ENCODE assay signal across 8 cellular contexts in the genomic region with DNA sequence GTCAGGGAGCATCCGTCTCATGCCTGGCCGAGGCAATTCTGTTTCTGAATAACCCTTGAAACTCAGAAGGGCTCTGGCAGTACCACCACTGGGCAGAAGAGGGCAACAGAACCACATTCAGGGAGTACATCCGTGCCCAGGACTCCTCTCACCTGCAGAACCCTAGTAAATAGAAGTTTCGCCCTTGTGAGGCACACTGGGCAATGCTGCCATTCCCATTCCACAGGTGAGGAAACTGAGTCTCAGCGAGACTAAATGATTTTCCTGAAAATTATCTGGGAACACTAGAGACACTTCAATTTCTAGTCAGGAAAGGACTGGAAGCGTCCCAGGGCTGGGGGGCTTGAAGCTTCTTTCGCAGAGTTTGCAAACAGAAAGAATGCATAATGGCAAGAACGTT.
DNase-seq lines count a peak whose midpoint lies in the region; ATAC-seq and TF ChIP-seq lines count a peak whose summit lies in the region.

No MANE protein-coding gene starts in this region.

- DNase-seq in Right ventricle myocardium inferior (ENCODE audit: missing footprints) (no peak), cardiac septum (ENCODE audit: low spot score) (no peak), NCI-H345 treated with DMSO at 0.1 percent for 48 hours (lab: John Stamatoyannopoulos, UW; ENCODE audit: unreplicated experiment) (peak; percentile 37), coronary artery (ENCODE audit: low spot score) (peak; percentile 83), lower lobe of right lung (peak; percentile 64)
- DNase-seq in activated CD4-positive, alpha-beta T cell treated with anti-CD3 and anti-CD28 coated beads, Interleukin-2, amount 10 ng/mL, durations not matched to agents 24 days and 14 days: peak; percentile 90
- DNase-seq in stimulated activated CD8-positive, alpha-beta memory T cell treated with anti-CD3 and anti-CD28 coated beads, Interleukin-2, amount 100 ng/mL, for 1 hour (ENCODE audit: low read depth in 2 of 2): peak; percentile 15 to 23

- no peaks in the 10 kb centered on the region for H3K36me3 ChIP-seq in lower lobe of right lung

- peaks cover 2% of the 10 kb centered on the region for H3K4me1 Mint-ChIP-seq in activated CD4-positive, alpha-beta T cell treated with anti-CD3 and anti-CD28 coated beads, Interleukin-2, amount 10 ng/mL, durations not matched to agents 24 days and 14 days

- ATAC-seq in Right ventricle myocardium inferior (peak; percentile 87), HG02938 (IDR thresholded peaks at IDR 0.05; ENCODE audit: unreplicated experiment) (peak; percentile 95), lower lobe of right lung (peak; percentile 79 to 86)

- H3K4me3 ChIP-seq in coronary artery (no peak overlapping the region), lower lobe of right lung (no peak overlapping the region)

- peaks cover 30% of the 10 kb centered on the region for H3K27me3 Mint-ChIP-seq in activated CD4-positive, alpha-beta T cell treated with anti-CD3 and anti-CD28 coated beads, Interleukin-2, amount 10 ng/mL, durations not matched to agents 24 days and 14 days

- H3K9me3 ChIP-seq in lower lobe of right lung: no peaks in the 10 kb centered on the region

- TF ChIP-seq CTCF in coronary artery (IDR thresholded peaks at IDR 0.05): peak; percentile 83
- peak; percentile 93 for TF ChIP-seq CTCF in lower lobe of right lung (IDR thresholded peaks at IDR 0.05)

- peak overlapping the region in 1 of 2 donors; percentile 26 for H3K27ac ChIP-seq in coronary artery
- no peak overlapping the region for H3K27ac ChIP-seq in lower lobe of right lung

- intact Hi-C loops in Right ventricle myocardium inferior (cut with DNase I): loop anchor here (1.0 to 10.0 kb wide), 4 partner anchors 44 to 459 kb away; no protein-coding TSS in a partner anchor
- intact Hi-C loops in cardiac septum (cut with DNase I): loop anchor here (2.0 kb wide), 2 partner anchors 44 to 88 kb away; no protein-coding TSS in a partner anchor
- intact Hi-C loops in activated CD4-positive, alpha-beta T cell treated with anti-CD3 and anti-CD28 coated beads, Interleukin-2, amount 10 ng/mL, durations not matched to agents 24 days and 14 days (cut with micrococcal nuclease): loop anchor here (1.0 to 10.0 kb wide), 3 partner anchors 44 to 274 kb away; no protein-coding TSS in a partner anchor
- intact Hi-C loops in lower lobe of right lung (cut with DNase I): no loop called here

- no peaks in the 10 kb centered on the region for H3K36me3 Mint-ChIP-seq in activated CD4-positive, alpha-beta T cell treated with anti-CD3 and anti-CD28 coated beads, Interleukin-2, amount 10 ng/mL, durations not matched to agents 24 days and 14 days (ENCODE audit: low read depth)

- H3K4me3 Mint-ChIP-seq in activated CD4-positive, alpha-beta T cell treated with anti-CD3 and anti-CD28 coated beads, Interleukin-2, amount 10 ng/mL, durations not matched to agents 24 days and 14 days: no peak overlapping the region

- H3K27me3 ChIP-seq in lower lobe of right lung (ENCODE audit: low read depth): no peaks in the 10 kb centered on the region

- H3K27ac Mint-ChIP-seq in activated CD4-positive, alpha-beta T cell treated with anti-CD3 and anti-CD28 coated beads, Interleukin-2, amount 10 ng/mL, durations not matched to agents 24 days and 14 days: no peak overlapping the region

- H3K4me1 ChIP-seq in lower lobe of right lung: no peaks in the 10 kb centered on the region

- no peaks in the 10 kb centered on the region for H3K9me3 Mint-ChIP-seq in activated CD4-positive, alpha-beta T cell treated with anti-CD3 and anti-CD28 coated beads, Interleukin-2, amount 10 ng/mL, durations not matched to agents 24 days and 14 days

Comparison
In these comparisons a context has a peak if more than half of its experiments do, and no peak if none do; other contexts are left out.
1. DNase-seq: peak in NCI-H345 treated with DMSO at 0.1 percent for 48 hours (single experiment), activated CD4-positive, alpha-beta T cell treated with anti-CD3 and anti-CD28 coated beads, Interleukin-2, amount 10 ng/mL, durations not matched to agents 24 days and 14 days (single experiment), coronary artery (single experiment), lower lobe of right lung (single experiment) and stimulated activated CD8-positive, alpha-beta memory T cell treated with anti-CD3 and anti-CD28 coated beads, Interleukin-2, amount 100 ng/mL, for 1 hour (2 of 2); none in Right ventricle myocardium inferior (single experiment) and cardiac septum (single experiment).
2. Peak in every context shown above with its lines, with median percentiles within 50 percentile points of each other: ATAC-seq.